In genomic region chr15:81899730-81900129, GRCh38 we compare ENCODE assay signal across 3 cellular contexts.
"Had no signal": no experiment of that assay in that cellular context is flagged by ENCODE, and none has a peak within 500 bp of the region (broad histone marks: within the 10 kb centered on the region; RNA-seq: fewer than 3 reads in every experiment).

No MANE protein-coding gene starts in this region.

- ATAC-seq: GM12878 had no signal

- DNase-seq: GDM1, GF-D8 had no signal

- H3K4me3 ChIP-seq: GM12878 had no signal
